ENCODE assay signal across 20 cellular contexts in genomic region chr1:89832481-89833127, GRCh38. TPM values are rescaled to one million over a fixed set of nuclear protein-coding genes. Genes with fewer than 3 reads are reported as not detected.
A peak's percentile ranks its signal among the peaks of the same experiment; 100 is the strongest.
DNase-seq lines count a peak whose midpoint lies in the region; TF ChIP-seq lines count a peak whose summit lies in the region.
"Had no signal": no experiment of that assay in that cellular context is flagged by ENCODE, and none has a peak within 500 bp of the region (broad histone marks: within the 10 kb centered on the region; RNA-seq: fewer than 3 reads in every experiment).

No MANE protein-coding gene starts in this region.

- no peaks in the 10 kb centered on the region for H3K27me3 Mint-ChIP-seq in progenitor cell of endocrine pancreas
- no peaks in the 10 kb centered on the region for H3K27me3 Mint-ChIP-seq in activated CD4-positive, alpha-beta memory T cell treated with anti-CD3 and anti-CD28 coated beads for 36 hours
- H3K27me3 Mint-ChIP-seq: naive thymus-derived CD8-positive, alpha-beta T cell had no signal

- H3K4me1 Mint-ChIP-seq in progenitor cell of endocrine pancreas (ENCODE audit: low read depth): peaks cover 42% of the 10 kb centered on the region
- H3K4me1 Mint-ChIP-seq in activated CD4-positive, alpha-beta memory T cell treated with anti-CD3 and anti-CD28 coated beads for 36 hours (ENCODE audit: low read depth): peaks cover 6% of the 10 kb centered on the region

- no peak overlapping the region for H3K4me3 ChIP-seq in iPS-20b (ENCODE audit: low read length)
- H3K4me3 ChIP-seq: gastroesophageal sphincter had no signal

- peak; percentile 39 for DNase-seq in EH (ENCODE audit: low read depth)
- DNase-seq in progenitor cell of endocrine pancreas (ENCODE audit: low spot score, unreplicated experiment): no peak
- DNase-seq in SIG-M5 treated with dmso at 0.1 percent for 504 hours (lab: John Stamatoyannopoulos, UW; ENCODE audit: unreplicated experiment): no peak
- no peak for DNase-seq in NK-92 treated with Interleukin-12 subunit alpha and Interleukin-12 subunit beta, amount 100 ng/mL, for 24 hours (lab: John Stamatoyannopoulos, UW)
- no peak for DNase-seq in activated CD4-positive, alpha-beta memory T cell treated with anti-CD3 and anti-CD28 coated beads for 36 hours
- DNase-seq in NCI-H510A treated with DMSO at 0.1 percent for 48 hours (lab: John Stamatoyannopoulos, UW): no peak
- DNase-seq: activated CD4-positive, alpha-beta T cell treated with anti-CD3 and anti-CD28 coated beads for 48 hours; activated effector memory CD4-positive, alpha-beta T cell treated with anti-CD3 and anti-CD28 coated beads, Interleukin-2, amount 50 U/mL, for 16 hours; DMS79; HFFc6; Karpas-422; naive thymus-derived CD8-positive, alpha-beta T cell; NCI-H1105 treated with DMSO at 0.1 percent for 48 hours; NCI-H2107; NCI-H524; small intestine; stimulated activated CD4-positive, alpha-beta T cell treated with anti-CD3 and anti-CD28 coated beads, Interleukin-4, amount 100 ng/mL, for 24 hours had no signal

- H3K36me3 Mint-ChIP-seq in progenitor cell of endocrine pancreas (ENCODE audit: insufficient read depth): peaks cover under 1% of the 10 kb centered on the region
- H3K36me3 Mint-ChIP-seq in activated CD4-positive, alpha-beta memory T cell treated with anti-CD3 and anti-CD28 coated beads for 36 hours: no peaks in the 10 kb centered on the region

- no peaks in the 10 kb centered on the region for H3K27me3 ChIP-seq in iPS-20b (ENCODE audit: insufficient read depth, low read length)
- H3K27me3 ChIP-seq: gastroesophageal sphincter had no signal

- CTCF ChIA-PET in activated CD4-positive, alpha-beta memory T cell treated with anti-CD3 and anti-CD28 coated beads for 36 hours (lab: Charles Lee): interaction anchor here (1.1 to 1.8 kb wide), 3 partner anchors 8 to 155 kb away, joined by 4 to 5 read pairs (median 5); no protein-coding TSS in a partner anchor

- 0 out of 2 replicates have a peak, but pooled peaks cover 3% of the 10 kb centered on the region for H3K36me3 ChIP-seq in iPS-20b (ENCODE audit: insufficient read depth, low read depth, low read length)
- H3K36me3 ChIP-seq: gastroesophageal sphincter had no signal

- H3K27ac Mint-ChIP-seq in progenitor cell of endocrine pancreas: peak overlapping the region; percentile 39
- no peak overlapping the region for H3K27ac Mint-ChIP-seq in activated CD4-positive, alpha-beta memory T cell treated with anti-CD3 and anti-CD28 coated beads for 36 hours
- H3K27ac Mint-ChIP-seq: HFFc6 had no signal

- intact Hi-C loops in activated CD4-positive, alpha-beta memory T cell treated with anti-CD3 and anti-CD28 coated beads for 36 hours (cut with micrococcal nuclease): no loop called here

- POLR2A ChIA-PET in activated CD4-positive, alpha-beta memory T cell treated with anti-CD3 and anti-CD28 coated beads for 36 hours (lab: Charles Lee): no interaction called here

- TF ChIP-seq CTCF in progenitor cell of endocrine pancreas (IDR thresholded peaks at IDR 0.05; ENCODE audit: unreplicated experiment): no peak

- no peak overlapping the region for H3K4me3 Mint-ChIP-seq in progenitor cell of endocrine pancreas (ENCODE audit: low read depth)
- H3K4me3 Mint-ChIP-seq in activated CD4-positive, alpha-beta memory T cell treated with anti-CD3 and anti-CD28 coated beads for 36 hours: no peak overlapping the region
- H3K4me3 Mint-ChIP-seq: HFFc6; naive thymus-derived CD8-positive, alpha-beta T cell had no signal

- H3K9ac ChIP-seq in iPS-20b (ENCODE audit: low read depth, low read length): peak overlapping the region; percentile 35; the same call in 1 of the 2 replicates

- no peaks in the 10 kb centered on the region for H3K9me3 Mint-ChIP-seq in progenitor cell of endocrine pancreas (ENCODE audit: low read depth)
- no peaks in the 10 kb centered on the region for H3K9me3 Mint-ChIP-seq in activated CD4-positive, alpha-beta memory T cell treated with anti-CD3 and anti-CD28 coated beads for 36 hours
- H3K9me3 Mint-ChIP-seq: HFFc6; naive thymus-derived CD8-positive, alpha-beta T cell had no signal

- H3K27ac ChIP-seq in angular gyrus (ENCODE audit: low read depth, low read length) (peak overlapping the region; percentile 89), iPS-20b (ENCODE audit: low read length) (no peak overlapping the region)
- H3K27ac ChIP-seq: gastroesophageal sphincter had no signal

- H3K9me3 ChIP-seq in iPS-20b (ENCODE audit: insufficient read depth, low read depth, low read length): no peaks in the 10 kb centered on the region
- H3K9me3 ChIP-seq: gastroesophageal sphincter had no signal

- peaks cover 44% of the 10 kb centered on the region for H3K4me1 ChIP-seq in iPS-20b (ENCODE audit: insufficient read depth, low read length)

RNA-seq across cellular contexts. Expression of gene LRRC8D, which starts 11.8 kb away (rescaled TPM):
- 41.2 and 42.1 TPM in 2 replicates for total RNA-seq in progenitor cell of endocrine pancreas
- 10 to 100 TPM; 17.7 to 19.4 TPM for total RNA-seq in activated CD4-positive, alpha-beta memory T cell treated with anti-CD3 and anti-CD28 coated beads for 36 hours
